11 cellular contexts compared by ENCODE assay signal in the genomic region with DNA sequence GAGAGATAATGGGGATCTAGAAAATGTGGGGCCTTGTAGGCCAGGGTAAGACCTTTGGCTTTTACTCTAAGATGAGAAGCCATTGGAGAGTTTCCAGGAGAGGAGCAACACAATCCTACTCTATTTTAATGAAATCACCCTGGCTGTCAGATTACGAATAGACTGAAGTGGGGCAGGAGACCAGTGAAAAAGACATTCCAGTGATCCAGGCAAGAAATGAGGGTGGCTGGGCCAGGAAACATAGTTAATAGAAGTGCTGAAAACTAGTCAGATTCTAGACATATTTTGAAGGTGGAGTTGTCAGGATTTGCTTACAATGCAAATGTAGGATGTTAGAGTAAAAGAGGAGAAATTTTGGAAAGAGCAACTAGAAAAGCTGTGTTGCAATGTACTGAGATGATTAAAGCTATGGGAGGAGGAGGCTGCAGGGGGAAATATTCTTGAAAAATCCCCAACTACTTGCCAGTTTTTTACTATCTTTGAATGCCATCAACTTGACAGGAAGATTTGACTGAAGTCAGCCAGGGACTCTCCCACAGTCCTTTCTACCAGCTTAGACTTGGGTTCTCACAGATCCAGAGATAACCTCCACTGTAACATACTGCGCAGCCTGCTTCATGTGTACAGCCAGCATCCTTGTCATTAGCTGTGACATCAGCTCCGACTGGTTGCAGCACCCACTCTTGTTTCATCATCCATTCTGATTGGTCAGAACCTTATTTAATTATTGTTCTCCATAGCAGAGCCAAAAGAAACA.
DNase-seq lines count a peak whose midpoint lies in the region; ATAC-seq, FAIRE-seq and TF ChIP-seq lines count a peak whose summit lies in the region.
"Had no signal": no experiment of that assay in that cellular context is flagged by ENCODE, and none has a peak within 500 bp of the region (broad histone marks: within the 10 kb centered on the region; RNA-seq: fewer than 3 reads in every experiment).

No MANE protein-coding gene starts in this region.

- no peaks in the 10 kb centered on the region for H3K4me1 Mint-ChIP-seq in CD8-positive, alpha-beta memory T cell
- H3K4me1 Mint-ChIP-seq in CD8-positive, alpha-beta T cell (ENCODE audit: low read depth) = no peaks in the 10 kb centered on the region

- H3K9ac ChIP-seq in adipocyte (ENCODE audit: low read length) = no peak overlapping the region

- no peak for TF ChIP-seq POLR2A in A549 (IDR thresholded peaks at IDR 0.05; ENCODE audit: low read length)

- DNase-seq in A549 (ENCODE audit: low read depth in 1 of 2, low spot score in 1 of 2) (no peak), GM04504 (ENCODE audit: low read depth) (peak; percentile 51), adipocyte (ENCODE audit: low read depth) (peak; percentile 79), lung (ENCODE audit: low spot score) (no peak), RWPE1 (ENCODE audit: low spot score) (no peak), NCI-H1436 (lab: John Stamatoyannopoulos, UW) (no peak)
- DNase-seq in CD8-positive, alpha-beta memory T cell = no peak
- DNase-seq in CD8-positive, alpha-beta T cell = no peak
- DNase-seq: Karpas-422, right lobe of liver had no signal

- CTCF ChIA-PET in A549 (lab: Yijun Ruan, JAX) (interaction anchor here (0.6 to 1.1 kb wide), 2 partner anchors 35 to 503 kb away, joined by 4 to 5 read pairs; no protein-coding TSS in a partner anchor), RWPE1 (lab: Yijun Ruan, JAX) (no interaction called here)
- CTCF ChIA-PET in CD8-positive, alpha-beta memory T cell (lab: Charles Lee) = no interaction called here
- CTCF ChIA-PET in CD8-positive, alpha-beta T cell (lab: Charles Lee) = no interaction called here

- H3K4me3 Mint-ChIP-seq in CD8-positive, alpha-beta memory T cell = no peak overlapping the region
- H3K4me3 Mint-ChIP-seq in CD8-positive, alpha-beta T cell = no peak overlapping the region

- no peak overlapping the region for H3K4me3 ChIP-seq in A549
- H3K4me3 ChIP-seq in adipocyte (ENCODE audit: low read length) = peak overlapping the region; percentile 10
- H3K4me3 ChIP-seq in lung = no peak overlapping the region
- H3K4me3 ChIP-seq in CD8-positive, alpha-beta memory T cell (ENCODE audit: low read length) = no peak overlapping the region
- no peak overlapping the region for H3K4me3 ChIP-seq in CD8-positive, alpha-beta T cell (ENCODE audit: low read depth, low read length)
- H3K4me3 ChIP-seq: right lobe of liver, tibial artery had no signal

- H3K36me3 Mint-ChIP-seq in CD8-positive, alpha-beta memory T cell = no peaks in the 10 kb centered on the region
- H3K36me3 Mint-ChIP-seq in CD8-positive, alpha-beta T cell = no peaks in the 10 kb centered on the region

- no peak for TF ChIP-seq CTCF in A549 (IDR thresholded peaks at IDR 0.05)
- TF ChIP-seq CTCF in lung (IDR thresholded peaks at IDR 0.05; ENCODE audit: control extremely low read depth, extremely low read depth) = no peak
- TF ChIP-seq CTCF in RWPE1 (conservative IDR thresholded peaks at IDR 0.05; ENCODE audit: low read depth) = no peak
- TF ChIP-seq CTCF in CD8-positive, alpha-beta T cell (IDR thresholded peaks at IDR 0.05) = no peak

- POLR2A ChIA-PET in A549 (lab: Yijun Ruan, JAX) (no interaction called here), RWPE1 (lab: Yijun Ruan, JAX; ENCODE audit: low non-redundant PET) (no interaction called here)
- POLR2A ChIA-PET in CD8-positive, alpha-beta memory T cell (lab: Charles Lee) = no interaction called here
- POLR2A ChIA-PET in CD8-positive, alpha-beta T cell (lab: Charles Lee) = no interaction called here

- peaks cover 0 to 3% (median 0%) of the 10 kb centered on the region in 5 donors for H3K9me3 Mint-ChIP-seq in CD8-positive, alpha-beta memory T cell
- no peaks in the 10 kb centered on the region for H3K9me3 Mint-ChIP-seq in CD8-positive, alpha-beta T cell

- H3K4me2 ChIP-seq in A549 = no peak overlapping the region

- H3K27me3 ChIP-seq in adipocyte (replicated peaks; ENCODE audit: control insufficient read depth, insufficient read depth, low read length) = no peaks in the 10 kb centered on the region
- H3K27me3 ChIP-seq in lung (ENCODE audit: control insufficient read depth, insufficient read depth) = no peaks in the 10 kb centered on the region
- H3K27me3 ChIP-seq in CD8-positive, alpha-beta memory T cell (ENCODE audit: insufficient read depth, low read length, poor library complexity, severe bottlenecking) = no peaks in the 10 kb centered on the region
- no peaks in the 10 kb centered on the region for H3K27me3 ChIP-seq in CD8-positive, alpha-beta T cell (ENCODE audit: insufficient read depth, low read length)
- H3K27me3 ChIP-seq: right lobe of liver, tibial artery had no signal

- ATAC-seq in A549 (no peak), lung (ENCODE audit: insufficient read depth, low FRiP score) (peak; percentile 44)
- no peak for ATAC-seq in CD8-positive, alpha-beta T cell

- TF ChIP-seq EP300 in A549 (IDR thresholded peaks at IDR 0.05) = no peak

- H3K4me1 ChIP-seq in A549 = no peaks in the 10 kb centered on the region
- peaks cover 32% of the 10 kb centered on the region for H3K4me1 ChIP-seq in adipocyte (ENCODE audit: control insufficient read depth, insufficient read depth, low read length)
- peaks cover 7 to 15% of the 10 kb centered on the region in 2 donors for H3K4me1 ChIP-seq in lung (ENCODE audit: control insufficient read depth in 2 of 2, insufficient read depth in 2 of 2, low read length in 2 of 2)
- H3K4me1 ChIP-seq in CD8-positive, alpha-beta memory T cell (ENCODE audit: insufficient read depth, low read length) = no peaks in the 10 kb centered on the region
- H3K4me1 ChIP-seq in CD8-positive, alpha-beta T cell (ENCODE audit: insufficient read depth, low read length) = no peaks in the 10 kb centered on the region
- H3K4me1 ChIP-seq: right lobe of liver had no signal

- no peak for FAIRE-seq in A549 (lab: Jason Lieb, UNC)

- H3K27me3 Mint-ChIP-seq in CD8-positive, alpha-beta memory T cell = peaks cover 0 to 3% of the 10 kb centered on the region in 2 donors
- peaks cover 2% of the 10 kb centered on the region for H3K27me3 Mint-ChIP-seq in CD8-positive, alpha-beta T cell (ENCODE audit: low read depth)

- no peaks in the 10 kb centered on the region for H3K36me3 ChIP-seq in adipocyte (ENCODE audit: control insufficient read depth, insufficient read depth, low read length, severe bottlenecking)
- H3K36me3 ChIP-seq in lung (ENCODE audit: control insufficient read depth in 2 of 2, insufficient read depth in 2 of 2, low read length in 2 of 2) = no peaks in the 10 kb centered on the region
- H3K36me3 ChIP-seq in CD8-positive, alpha-beta memory T cell (ENCODE audit: insufficient read depth, low read length) = no peaks in the 10 kb centered on the region
- H3K36me3 ChIP-seq in CD8-positive, alpha-beta T cell (ENCODE audit: insufficient read depth, low read length) = no peaks in the 10 kb centered on the region
- H3K36me3 ChIP-seq: right lobe of liver, tibial artery had no signal

- H3K27ac Mint-ChIP-seq in CD8-positive, alpha-beta memory T cell = no peak overlapping the region
- no peak overlapping the region for H3K27ac Mint-ChIP-seq in CD8-positive, alpha-beta T cell

- H3K27ac ChIP-seq in A549 = no peak overlapping the region
- peak overlapping the region; percentile 4 to 14 for H3K27ac ChIP-seq in lung (ENCODE audit: low read depth in 1 of 2, low read length in 1 of 2)
- H3K27ac ChIP-seq in RWPE1 = no peak overlapping the region
- no peak overlapping the region for H3K27ac ChIP-seq in CD8-positive, alpha-beta memory T cell (ENCODE audit: low read depth, low read length)
- H3K27ac ChIP-seq in CD8-positive, alpha-beta T cell (ENCODE audit: low read depth, low read length) = no peak overlapping the region
- H3K27ac ChIP-seq: right lobe of liver, tibial artery had no signal

- no peak for TF ChIP-seq RAD21 in A549 (conservative IDR thresholded peaks at IDR 0.05 in 1 of 2, IDR thresholded peaks at IDR 0.05 in 1 of 2)

- H3K9me3 ChIP-seq in A549 = no peaks in the 10 kb centered on the region
- H3K9me3 ChIP-seq in adipocyte (ENCODE audit: control insufficient read depth, low read length) = no peaks in the 10 kb centered on the region
- H3K9me3 ChIP-seq in lung (ENCODE audit: control insufficient read depth in 2 of 2, insufficient read depth in 1 of 2, low read length in 1 of 2) = peaks cover 0 to 3% of the 10 kb centered on the region in 2 donors
- no peaks in the 10 kb centered on the region for H3K9me3 ChIP-seq in CD8-positive, alpha-beta memory T cell (ENCODE audit: low read length)
- no peaks in the 10 kb centered on the region for H3K9me3 ChIP-seq in CD8-positive, alpha-beta T cell (ENCODE audit: low read length)
- H3K9me3 ChIP-seq: right lobe of liver, tibial artery had no signal

- WGBS in A549 (ENCODE audit: missing lambda C conversion rate) = 66% methylated on average over 3 of the region's 3 CpGs
- WGBS in lung, 2 donors = 50 to 55% methylated on average over 3 of the region's 3 CpGs

- intact Hi-C loops in CD8-positive, alpha-beta T cell (cut with DNase I, micrococcal nuclease) = no loop called here

TF ChIP-seq in A549, 52 proteins besides CTCF, POLR2A, EP300 and RAD21:
- no peak for TF ChIP-seq SMC3 (IDR thresholded peaks at IDR 0.05)
- peak; percentile 25 for TF ChIP-seq MAFK (IDR thresholded peaks at IDR 0.05; ENCODE audit: partially characterized antibody)

Comparison
In these comparisons a context has a peak if more than half of its experiments do, and no peak if none do; other contexts are left out.
1. DNase-seq: peak in GM04504 (single experiment) and adipocyte (single experiment); none in A549 (0 of 2), lung (single experiment), RWPE1 (single experiment), CD8-positive, alpha-beta memory T cell (0 of 5), CD8-positive, alpha-beta T cell (0 of 7) and NCI-H1436 (single experiment).
2. H3K27ac ChIP-seq: peak in lung (2 of 2); none in A549 (0 of 2), RWPE1 (single experiment), CD8-positive, alpha-beta memory T cell (single experiment) and CD8-positive, alpha-beta T cell (single experiment).